Comparison of ENCODE assay signal across 10 cellular contexts in the genomic region with DNA sequence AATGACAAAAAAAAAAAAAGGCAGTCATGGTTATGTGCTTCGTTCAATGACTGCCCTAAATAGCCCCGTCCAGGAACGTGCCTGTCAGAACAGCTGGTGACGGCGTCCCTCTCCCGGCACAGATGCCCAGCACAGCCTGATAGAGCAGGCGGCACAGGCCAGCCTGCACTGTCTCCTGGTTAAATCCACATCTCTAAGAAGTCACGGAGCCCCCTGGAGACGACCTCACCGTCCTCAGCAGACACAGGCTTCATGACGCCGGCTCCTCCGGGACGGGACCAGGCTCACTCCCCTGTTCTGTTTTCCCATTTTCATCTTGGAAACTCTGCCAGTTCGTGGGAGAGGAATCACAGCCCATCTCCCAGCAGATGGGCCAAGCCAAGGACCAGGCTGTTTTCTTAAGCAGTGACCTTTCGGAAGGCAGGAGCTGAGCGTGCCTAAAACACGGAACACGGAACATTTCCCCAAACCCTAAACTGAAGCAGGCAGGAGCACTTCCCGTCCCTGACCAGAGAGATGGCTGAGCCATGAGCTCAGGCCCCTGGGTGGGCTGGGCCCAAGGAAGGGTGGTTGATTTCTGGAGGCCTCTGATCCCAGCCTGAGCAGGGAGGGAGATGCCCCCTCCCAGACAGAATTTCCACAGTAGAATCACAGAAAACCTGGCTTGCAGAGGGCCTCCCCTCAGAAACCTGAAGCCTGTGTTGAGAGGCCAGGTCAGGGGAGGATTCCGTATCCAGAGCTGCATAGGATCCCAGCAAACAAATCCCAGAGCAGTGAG. TPM values are rescaled to one million over a fixed set of nuclear protein-coding genes. Genes with fewer than 3 reads are reported as not detected.
DNase-seq lines count a peak whose midpoint lies in the region; ATAC-seq and TF ChIP-seq lines count a peak whose summit lies in the region.
"Had no signal": no experiment of that assay in that cellular context is flagged by ENCODE, and none has a peak within 500 bp of the region (broad histone marks: within the 10 kb centered on the region; RNA-seq: fewer than 3 reads in every experiment).

No MANE protein-coding gene starts in this region.

- no peak overlapping the region for H2BK5ac ChIP-seq in neuronal stem cell (ENCODE audit: low read length)

- TF ChIP-seq CTCF in heart right ventricle (IDR thresholded peaks at IDR 0.05) (peak in 2 of 9 donors; percentile 14 to 21), tibial nerve (IDR thresholded peaks at IDR 0.05) (no peak)

- no peaks in the 10 kb centered on the region for H3K79me1 ChIP-seq in neuronal stem cell (ENCODE audit: low read depth, low read length)

- H2AFZ ChIP-seq in neuronal stem cell (ENCODE audit: low read length): peak overlapping the region; percentile 72

- H2BK15ac ChIP-seq in neuronal stem cell (ENCODE audit: low read length): peak overlapping the region; percentile 3

- 16 to 18% methylated on average over 21 of the region's 21 CpGs for WGBS in heart right ventricle, 2 donors
- no CpG with 5 or more reads among the region's 21 CpGs for WGBS in neuronal stem cell (ENCODE audit: extremely low coverage in 2 of 2, insufficient read length in 2 of 2, insufficient replicate concordance in 1 of 2), 2 donors
- WGBS in tibial nerve, 2 donors: 30 to 37% methylated on average over 21 of the region's 21 CpGs

- H4K8ac ChIP-seq in neuronal stem cell (ENCODE audit: low read depth, low read length): no peak overlapping the region

- H3K27me3 ChIP-seq in heart right ventricle: no peaks in the 10 kb centered on the region
- H3K27me3 ChIP-seq in neuronal stem cell (ENCODE audit: control insufficient read depth in 3 of 3, insufficient read depth in 3 of 3, low read depth in 1 of 3, low read length in 3 of 3): peaks cover 0 to 35% (median 0%) of the 10 kb centered on the region in 3 experiments
- H3K27me3 ChIP-seq in tibial nerve: no peaks in the 10 kb centered on the region

- H3K23ac ChIP-seq in neuronal stem cell (ENCODE audit: low read depth, low read length, poor library complexity): peak overlapping the region; percentile 37

- H3K9me3 ChIP-seq in heart right ventricle: no peaks in the 10 kb centered on the region
- no peaks in the 10 kb centered on the region for H3K9me3 ChIP-seq in neuronal stem cell (replicated peaks in 1 of 2; ENCODE audit: control insufficient read depth in 2 of 2, insufficient read depth in 1 of 2, low read depth in 1 of 2, low read length in 2 of 2)
- H3K9me3 ChIP-seq in tibial nerve: no peaks in the 10 kb centered on the region

- H3K27ac ChIP-seq in angular gyrus (ENCODE audit: low read depth, low read length) (peak overlapping the region; percentile 95), heart right ventricle (peak overlapping the region; percentile 32 to 92 (median 86)), neuronal stem cell (replicated peaks; ENCODE audit: low read length) (no peak overlapping the region), tibial nerve (peak overlapping the region; percentile 37 to 78 (median 65))

- no peak overlapping the region for H2BK12ac ChIP-seq in neuronal stem cell (ENCODE audit: low read length)

- intact Hi-C loops in heart right ventricle (cut with DNase I): loop anchor here in 4 of 10 donors (5.0 kb wide), 2 partner anchors 34 to 81 kb away; a partner anchor contains a TSS

- no peak for TF ChIP-seq POLR2A in tibial nerve (IDR thresholded peaks at IDR 0.05)

- ATAC-seq in heart right ventricle (peak; percentile 59 to 91 (median 84)), HG03342 (IDR thresholded peaks at IDR 0.05; ENCODE audit: unreplicated experiment) (no peak), HG03045 (IDR thresholded peaks at IDR 0.05; ENCODE audit: unreplicated experiment) (no peak)

- no peak for TF ChIP-seq EP300 in tibial nerve (IDR thresholded peaks at IDR 0.05)

- peak overlapping the region; percentile 10 for H3K9ac ChIP-seq in neuronal stem cell (ENCODE audit: low read depth, low read length, poor library complexity)

- H4K91ac ChIP-seq in neuronal stem cell (ENCODE audit: low read depth, low read length, poor library complexity): peak overlapping the region; percentile 14

- H3K4me1 ChIP-seq in heart right ventricle (peaks cover 36 to 99% (median 78%) of the 10 kb centered on the region in 9 donors), neuronal stem cell (ENCODE audit: control insufficient read depth in 2 of 2, insufficient read depth in 1 of 2, low read depth in 1 of 2, low read length in 2 of 2) (peaks cover 0 to 22% of the 10 kb centered on the region in 2 donors), tibial nerve (peaks cover 0 to 32% (median 8%) of the 10 kb centered on the region in 4 donors)

- peak overlapping the region in 5 of 10 donors; percentile 0 to 29 (median 17) for H3K4me3 ChIP-seq in heart right ventricle
- no peak overlapping the region for H3K4me3 ChIP-seq in neuronal stem cell (ENCODE audit: low read length in 2 of 2)
- H3K4me3 ChIP-seq in tibial nerve: peak overlapping the region in 2 of 4 donors; percentile 23 to 36

- no peak overlapping the region for H3K4me2 ChIP-seq in neuronal stem cell (ENCODE audit: insufficient read depth, low read length, poor library complexity, severe bottlenecking)

- H3K14ac ChIP-seq in neuronal stem cell (ENCODE audit: low read length): no peak overlapping the region

- peak overlapping the region; percentile 37 for H3K4ac ChIP-seq in neuronal stem cell (ENCODE audit: low read length)

- no peaks in the 10 kb centered on the region for H3K36me3 ChIP-seq in heart right ventricle
- H3K36me3 ChIP-seq in neuronal stem cell (replicated peaks in 1 of 2; ENCODE audit: control insufficient read depth in 2 of 2, insufficient read depth in 2 of 2, low read length in 2 of 2): no peaks in the 10 kb centered on the region
- no peaks in the 10 kb centered on the region for H3K36me3 ChIP-seq in tibial nerve

- H2AK5ac ChIP-seq in neuronal stem cell (ENCODE audit: low read depth, low read length): peak overlapping the region; percentile 68

- DNase-seq in heart right ventricle (peak; percentile 56 to 68), neuronal stem cell (ENCODE audit: low spot score) (no peak), tibial nerve (ENCODE audit: low spot score in 2 of 2) (peak; percentile 24), GM19238 (ENCODE audit: insufficient read length, low spot score) (no peak), inferior parietal cortex (ENCODE audit: extremely low spot score) (no peak)
- DNase-seq: activated CD4-positive, alpha-beta T cell treated with anti-CD3 and anti-CD28 coated beads for 4 hours; NCI-H446 had no signal

- peak overlapping the region; percentile 74 for H3K18ac ChIP-seq in neuronal stem cell (ENCODE audit: low read length)

- no peak overlapping the region for H2BK120ac ChIP-seq in neuronal stem cell (ENCODE audit: low read depth, low read length)

RNA-seq across cellular contexts. Expression of a gene that starts 35.9 kb away (rescaled TPM):
- total RNA-seq in heart right ventricle (100 to 1,000 TPM; 117 to 245 (median 206) TPM), tibial nerve (10 to 100 TPM; 13.3 to 27.4 (median 21.7) TPM)
- 10 to 100 TPM; 37.2 to 85.2 TPM for polyA plus RNA-seq in heart right ventricle
- polyA plus RNA-seq in neuronal stem cell (2013, experiment 1 of 2): 2.2 TPM
- polyA plus RNA-seq in neuronal stem cell (2013, experiment 2 of 2): 2.2 TPM

Comparison
In these comparisons a context has a peak if more than half of its experiments do, and no peak if none do; other contexts are left out.
1. ATAC-seq: peak in heart right ventricle (8 of 8); none in HG03342 (single experiment) and HG03045 (single experiment).
2. DNase-seq: peak in heart right ventricle (2 of 2) and tibial nerve (2 of 2); none in neuronal stem cell (single experiment), GM19238 (single experiment) and inferior parietal cortex (single experiment).
3. RNA of a gene that starts 35.9 kb away (total RNA-seq): 117 to 245 TPM in heart right ventricle; 13.3 to 27.4 TPM in tibial nerve; every median in the first group is over 4 times any median in the second.